Comparison of ENCODE assay signal across 1 cellular context in the genomic region with DNA sequence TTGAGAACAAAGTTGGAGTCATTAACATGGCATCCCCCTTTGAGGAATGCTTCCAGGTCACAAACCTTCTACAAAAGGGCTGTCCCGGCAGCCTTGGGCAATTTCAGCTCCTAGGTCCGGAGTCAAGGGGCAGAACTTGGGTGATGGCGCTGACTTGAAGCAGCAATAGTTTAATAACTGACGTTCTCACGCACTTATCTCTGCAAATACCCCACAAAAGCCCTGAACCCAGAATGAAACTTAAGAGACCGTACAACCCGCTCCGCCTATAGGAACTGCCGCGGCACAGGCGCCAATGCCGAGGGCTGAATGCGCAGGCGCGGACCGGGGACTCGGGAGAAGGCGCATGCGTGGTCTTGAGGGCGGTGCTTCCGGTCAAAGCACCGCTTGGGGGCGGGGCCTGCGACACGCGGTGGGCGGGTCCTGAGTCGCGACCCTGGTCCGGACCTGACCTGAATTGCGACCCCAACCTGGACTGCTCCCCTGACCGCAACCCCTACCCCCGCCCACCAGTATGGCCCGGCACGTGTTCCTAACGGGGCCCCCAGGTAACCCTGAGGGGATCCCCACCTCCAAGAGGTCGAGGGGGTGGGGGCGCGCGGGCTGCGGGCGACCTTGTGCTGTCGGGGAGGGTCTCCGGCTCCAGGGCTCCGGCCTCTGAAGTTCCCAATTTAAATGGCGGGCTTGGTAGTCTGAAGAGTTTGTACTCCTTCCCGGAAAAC.
TF ChIP-seq lines count a peak whose summit lies in the region.

A gene with protein sequence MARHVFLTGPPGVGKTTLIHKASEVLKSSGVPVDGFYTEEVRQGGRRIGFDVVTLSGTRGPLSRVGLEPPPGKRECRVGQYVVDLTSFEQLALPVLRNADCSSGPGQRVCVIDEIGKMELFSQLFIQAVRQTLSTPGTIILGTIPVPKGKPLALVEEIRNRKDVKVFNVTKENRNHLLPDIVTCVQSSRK (plus strand): TSS at position 415 of the 722 bp plus-strand sequence. CDS start 100 bp downstream, at position 515.

TF ChIP-seq in HepG2, 621 proteins besides CTCF, POLR2A, EP300 and RAD21 (continued from another document and continues in another):
- TF ChIP-seq, protein P1, sequence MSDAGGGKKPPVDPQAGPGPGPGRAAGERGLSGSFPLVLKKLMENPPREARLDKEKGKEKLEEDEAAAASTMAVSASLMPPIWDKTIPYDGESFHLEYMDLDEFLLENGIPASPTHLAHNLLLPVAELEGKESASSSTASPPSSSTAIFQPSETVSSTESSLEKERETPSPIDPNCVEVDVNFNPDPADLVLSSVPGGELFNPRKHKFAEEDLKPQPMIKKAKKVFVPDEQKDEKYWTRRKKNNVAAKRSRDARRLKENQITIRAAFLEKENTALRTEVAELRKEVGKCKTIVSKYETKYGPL (CRISPR knock-in tag; IDR thresholded peaks at IDR 0.05): no peak
- TF ChIP-seq NR2F1 (CRISPR knock-in tag; IDR thresholded peaks at IDR 0.05) (no peak), CAMTA2 (CRISPR knock-in tag; IDR thresholded peaks at IDR 0.05; ENCODE audit: borderline replicate concordance) (no peak), SALL1 (CRISPR knock-in tag; IDR thresholded peaks at IDR 0.05) (peak; percentile 61), YEATS4 (CRISPR knock-in tag; IDR thresholded peaks at IDR 0.05; ENCODE audit: borderline replicate concordance) (peak; percentile 62; the same call in 1 of the 2 replicates), FOXM1 (CRISPR knock-in tag; IDR thresholded peaks at IDR 0.05) (no peak), LCORL (IDR thresholded peaks at IDR 0.05) (no peak), LCORL (CRISPR knock-in tag; IDR thresholded peaks at IDR 0.05) (peak; percentile 14; the same call in 1 of the 2 replicates), PAF1 (CRISPR knock-in tag; IDR thresholded peaks at IDR 0.05) (no peak), ZNF30 (CRISPR knock-in tag; IDR thresholded peaks at IDR 0.05) (0 out of 2 replicates have a peak, but pooled peaks have one; percentile 6), KAT8 (CRISPR knock-in tag; IDR thresholded peaks at IDR 0.05) (peak; percentile 78), ZNF354B (CRISPR knock-in tag; IDR thresholded peaks at IDR 0.05) (no peak), ZFP82 (CRISPR knock-in tag; IDR thresholded peaks at IDR 0.05; ENCODE audit: borderline replicate concordance) (0 out of 2 replicates have a peak, but pooled peaks have one; percentile 43), SAP130 (CRISPR knock-in tag; IDR thresholded peaks at IDR 0.05; ENCODE audit: low read depth) (peak; percentile 70), RELA (CRISPR knock-in tag; IDR thresholded peaks at IDR 0.05) (no peak), GABPA (IDR thresholded peaks at IDR 0.05; ENCODE audit: low read depth, low read length) (peak; percentile 57), GABPA (CRISPR knock-in tag; IDR thresholded peaks at IDR 0.05; ENCODE audit: low read depth) (peak; percentile 82), TBX3 (IDR thresholded peaks at IDR 0.05; ENCODE audit: borderline replicate concordance) (no peak), ZNF564 (CRISPR knock-in tag; IDR thresholded peaks at IDR 0.05) (no peak), MIER2 (CRISPR knock-in tag; IDR thresholded peaks at IDR 0.05) (no peak; the same call in 1 of the 2 replicates), FOXK1 (CRISPR knock-in tag; IDR thresholded peaks at IDR 0.05; ENCODE audit: borderline replicate concordance, low read depth) (0 out of 2 replicates have a peak, but pooled peaks have one; percentile 30), NAIF1 (CRISPR knock-in tag; IDR thresholded peaks at IDR 0.05; ENCODE audit: borderline replicate concordance) (peak; percentile 45; the same call in 1 of the 2 replicates), ZNF773 (CRISPR knock-in tag; IDR thresholded peaks at IDR 0.05; ENCODE audit: borderline replicate concordance) (no peak), REPIN1 (CRISPR knock-in tag; IDR thresholded peaks at IDR 0.05; ENCODE audit: borderline replicate concordance, low read depth) (no peak)
- TF ChIP-seq, protein P2, sequence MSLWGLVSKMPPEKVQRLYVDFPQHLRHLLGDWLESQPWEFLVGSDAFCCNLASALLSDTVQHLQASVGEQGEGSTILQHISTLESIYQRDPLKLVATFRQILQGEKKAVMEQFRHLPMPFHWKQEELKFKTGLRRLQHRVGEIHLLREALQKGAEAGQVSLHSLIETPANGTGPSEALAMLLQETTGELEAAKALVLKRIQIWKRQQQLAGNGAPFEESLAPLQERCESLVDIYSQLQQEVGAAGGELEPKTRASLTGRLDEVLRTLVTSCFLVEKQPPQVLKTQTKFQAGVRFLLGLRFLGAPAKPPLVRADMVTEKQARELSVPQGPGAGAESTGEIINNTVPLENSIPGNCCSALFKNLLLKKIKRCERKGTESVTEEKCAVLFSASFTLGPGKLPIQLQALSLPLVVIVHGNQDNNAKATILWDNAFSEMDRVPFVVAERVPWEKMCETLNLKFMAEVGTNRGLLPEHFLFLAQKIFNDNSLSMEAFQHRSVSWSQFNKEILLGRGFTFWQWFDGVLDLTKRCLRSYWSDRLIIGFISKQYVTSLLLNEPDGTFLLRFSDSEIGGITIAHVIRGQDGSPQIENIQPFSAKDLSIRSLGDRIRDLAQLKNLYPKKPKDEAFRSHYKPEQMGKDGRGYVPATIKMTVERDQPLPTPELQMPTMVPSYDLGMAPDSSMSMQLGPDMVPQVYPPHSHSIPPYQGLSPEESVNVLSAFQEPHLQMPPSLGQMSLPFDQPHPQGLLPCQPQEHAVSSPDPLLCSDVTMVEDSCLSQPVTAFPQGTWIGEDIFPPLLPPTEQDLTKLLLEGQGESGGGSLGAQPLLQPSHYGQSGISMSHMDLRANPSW (CRISPR knock-in tag; IDR thresholded peaks at IDR 0.05; ENCODE audit: borderline replicate concordance): no peak
- TF ChIP-seq, protein P3, sequence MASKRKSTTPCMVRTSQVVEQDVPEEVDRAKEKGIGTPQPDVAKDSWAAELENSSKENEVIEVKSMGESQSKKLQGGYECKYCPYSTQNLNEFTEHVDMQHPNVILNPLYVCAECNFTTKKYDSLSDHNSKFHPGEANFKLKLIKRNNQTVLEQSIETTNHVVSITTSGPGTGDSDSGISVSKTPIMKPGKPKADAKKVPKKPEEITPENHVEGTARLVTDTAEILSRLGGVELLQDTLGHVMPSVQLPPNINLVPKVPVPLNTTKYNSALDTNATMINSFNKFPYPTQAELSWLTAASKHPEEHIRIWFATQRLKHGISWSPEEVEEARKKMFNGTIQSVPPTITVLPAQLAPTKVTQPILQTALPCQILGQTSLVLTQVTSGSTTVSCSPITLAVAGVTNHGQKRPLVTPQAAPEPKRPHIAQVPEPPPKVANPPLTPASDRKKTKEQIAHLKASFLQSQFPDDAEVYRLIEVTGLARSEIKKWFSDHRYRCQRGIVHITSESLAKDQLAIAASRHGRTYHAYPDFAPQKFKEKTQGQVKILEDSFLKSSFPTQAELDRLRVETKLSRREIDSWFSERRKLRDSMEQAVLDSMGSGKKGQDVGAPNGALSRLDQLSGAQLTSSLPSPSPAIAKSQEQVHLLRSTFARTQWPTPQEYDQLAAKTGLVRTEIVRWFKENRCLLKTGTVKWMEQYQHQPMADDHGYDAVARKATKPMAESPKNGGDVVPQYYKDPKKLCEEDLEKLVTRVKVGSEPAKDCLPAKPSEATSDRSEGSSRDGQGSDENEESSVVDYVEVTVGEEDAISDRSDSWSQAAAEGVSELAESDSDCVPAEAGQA (IDR thresholded peaks at IDR 0.05; ENCODE audit: low read depth): no peak
- TF ChIP-seq, protein P3 (CRISPR knock-in tag; IDR thresholded peaks at IDR 0.05; ENCODE audit: borderline replicate concordance): no peak
- TF ChIP-seq, protein P4, sequence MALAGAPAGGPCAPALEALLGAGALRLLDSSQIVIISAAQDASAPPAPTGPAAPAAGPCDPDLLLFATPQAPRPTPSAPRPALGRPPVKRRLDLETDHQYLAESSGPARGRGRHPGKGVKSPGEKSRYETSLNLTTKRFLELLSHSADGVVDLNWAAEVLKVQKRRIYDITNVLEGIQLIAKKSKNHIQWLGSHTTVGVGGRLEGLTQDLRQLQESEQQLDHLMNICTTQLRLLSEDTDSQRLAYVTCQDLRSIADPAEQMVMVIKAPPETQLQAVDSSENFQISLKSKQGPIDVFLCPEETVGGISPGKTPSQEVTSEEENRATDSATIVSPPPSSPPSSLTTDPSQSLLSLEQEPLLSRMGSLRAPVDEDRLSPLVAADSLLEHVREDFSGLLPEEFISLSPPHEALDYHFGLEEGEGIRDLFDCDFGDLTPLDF (CRISPR knock-in tag; IDR thresholded peaks at IDR 0.05): peak; percentile 45; the same call in 1 of the 2 replicates
- TF ChIP-seq, protein P5, sequence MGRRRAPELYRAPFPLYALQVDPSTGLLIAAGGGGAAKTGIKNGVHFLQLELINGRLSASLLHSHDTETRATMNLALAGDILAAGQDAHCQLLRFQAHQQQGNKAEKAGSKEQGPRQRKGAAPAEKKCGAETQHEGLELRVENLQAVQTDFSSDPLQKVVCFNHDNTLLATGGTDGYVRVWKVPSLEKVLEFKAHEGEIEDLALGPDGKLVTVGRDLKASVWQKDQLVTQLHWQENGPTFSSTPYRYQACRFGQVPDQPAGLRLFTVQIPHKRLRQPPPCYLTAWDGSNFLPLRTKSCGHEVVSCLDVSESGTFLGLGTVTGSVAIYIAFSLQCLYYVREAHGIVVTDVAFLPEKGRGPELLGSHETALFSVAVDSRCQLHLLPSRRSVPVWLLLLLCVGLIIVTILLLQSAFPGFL (CRISPR knock-in tag; IDR thresholded peaks at IDR 0.05): no peak
- TF ChIP-seq, protein P6, sequence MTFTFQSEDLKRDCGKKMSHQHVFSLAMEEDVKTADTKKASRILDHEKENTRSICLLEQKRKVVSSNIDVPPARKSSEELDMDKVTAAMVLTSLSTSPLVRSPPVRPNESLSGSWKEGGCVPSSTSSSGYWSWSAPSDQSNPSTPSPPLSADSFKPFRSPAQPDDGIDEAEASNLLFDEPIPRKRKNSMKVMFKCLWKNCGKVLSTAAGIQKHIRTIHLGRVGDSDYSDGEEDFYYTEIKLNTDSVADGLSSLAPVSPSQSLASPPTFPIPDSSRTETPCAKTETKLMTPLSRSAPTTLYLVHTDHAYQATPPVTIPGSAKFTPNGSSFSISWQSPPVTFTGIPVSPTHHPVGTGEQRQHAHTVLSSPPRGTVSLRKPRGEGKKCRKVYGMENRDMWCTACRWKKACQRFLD (CRISPR knock-in tag; IDR thresholded peaks at IDR 0.05; ENCODE audit: borderline replicate concordance): no peak
- TF ChIP-seq, protein P7, sequence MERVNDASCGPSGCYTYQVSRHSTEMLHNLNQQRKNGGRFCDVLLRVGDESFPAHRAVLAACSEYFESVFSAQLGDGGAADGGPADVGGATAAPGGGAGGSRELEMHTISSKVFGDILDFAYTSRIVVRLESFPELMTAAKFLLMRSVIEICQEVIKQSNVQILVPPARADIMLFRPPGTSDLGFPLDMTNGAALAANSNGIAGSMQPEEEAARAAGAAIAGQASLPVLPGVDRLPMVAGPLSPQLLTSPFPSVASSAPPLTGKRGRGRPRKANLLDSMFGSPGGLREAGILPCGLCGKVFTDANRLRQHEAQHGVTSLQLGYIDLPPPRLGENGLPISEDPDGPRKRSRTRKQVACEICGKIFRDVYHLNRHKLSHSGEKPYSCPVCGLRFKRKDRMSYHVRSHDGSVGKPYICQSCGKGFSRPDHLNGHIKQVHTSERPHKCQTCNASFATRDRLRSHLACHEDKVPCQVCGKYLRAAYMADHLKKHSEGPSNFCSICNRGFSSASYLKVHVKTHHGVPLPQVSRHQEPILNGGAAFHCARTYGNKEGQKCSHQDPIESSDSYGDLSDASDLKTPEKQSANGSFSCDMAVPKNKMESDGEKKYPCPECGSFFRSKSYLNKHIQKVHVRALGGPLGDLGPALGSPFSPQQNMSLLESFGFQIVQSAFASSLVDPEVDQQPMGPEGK (CRISPR knock-in tag; IDR thresholded peaks at IDR 0.05): peak; percentile 41; the same call in 1 of the 2 replicates
- TF ChIP-seq, protein P8, sequence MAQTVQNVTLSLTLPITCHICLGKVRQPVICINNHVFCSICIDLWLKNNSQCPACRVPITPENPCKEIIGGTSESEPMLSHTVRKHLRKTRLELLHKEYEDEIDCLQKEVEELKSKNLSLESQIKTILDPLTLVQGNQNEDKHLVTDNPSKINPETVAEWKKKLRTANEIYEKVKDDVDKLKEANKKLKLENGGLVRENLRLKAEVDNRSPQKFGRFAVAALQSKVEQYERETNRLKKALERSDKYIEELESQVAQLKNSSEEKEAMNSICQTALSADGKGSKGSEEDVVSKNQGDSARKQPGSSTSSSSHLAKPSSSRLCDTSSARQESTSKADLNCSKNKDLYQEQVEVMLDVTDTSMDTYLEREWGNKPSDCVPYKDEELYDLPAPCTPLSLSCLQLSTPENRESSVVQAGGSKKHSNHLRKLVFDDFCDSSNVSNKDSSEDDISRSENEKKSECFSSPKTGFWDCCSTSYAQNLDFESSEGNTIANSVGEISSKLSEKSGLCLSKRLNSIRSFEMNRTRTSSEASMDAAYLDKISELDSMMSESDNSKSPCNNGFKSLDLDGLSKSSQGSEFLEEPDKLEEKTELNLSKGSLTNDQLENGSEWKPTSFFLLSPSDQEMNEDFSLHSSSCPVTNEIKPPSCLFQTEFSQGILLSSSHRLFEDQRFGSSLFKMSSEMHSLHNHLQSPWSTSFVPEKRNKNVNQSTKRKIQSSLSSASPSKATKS (CRISPR knock-in tag; IDR thresholded peaks at IDR 0.05): no peak
- TF ChIP-seq, protein P9, sequence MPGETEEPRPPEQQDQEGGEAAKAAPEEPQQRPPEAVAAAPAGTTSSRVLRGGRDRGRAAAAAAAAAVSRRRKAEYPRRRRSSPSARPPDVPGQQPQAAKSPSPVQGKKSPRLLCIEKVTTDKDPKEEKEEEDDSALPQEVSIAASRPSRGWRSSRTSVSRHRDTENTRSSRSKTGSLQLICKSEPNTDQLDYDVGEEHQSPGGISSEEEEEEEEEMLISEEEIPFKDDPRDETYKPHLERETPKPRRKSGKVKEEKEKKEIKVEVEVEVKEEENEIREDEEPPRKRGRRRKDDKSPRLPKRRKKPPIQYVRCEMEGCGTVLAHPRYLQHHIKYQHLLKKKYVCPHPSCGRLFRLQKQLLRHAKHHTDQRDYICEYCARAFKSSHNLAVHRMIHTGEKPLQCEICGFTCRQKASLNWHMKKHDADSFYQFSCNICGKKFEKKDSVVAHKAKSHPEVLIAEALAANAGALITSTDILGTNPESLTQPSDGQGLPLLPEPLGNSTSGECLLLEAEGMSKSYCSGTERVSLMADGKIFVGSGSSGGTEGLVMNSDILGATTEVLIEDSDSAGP (CRISPR knock-in tag; IDR thresholded peaks at IDR 0.05; ENCODE audit: borderline replicate concordance): peak; percentile 38; the same call in 1 of the 2 replicates
- TF ChIP-seq, protein P10, sequence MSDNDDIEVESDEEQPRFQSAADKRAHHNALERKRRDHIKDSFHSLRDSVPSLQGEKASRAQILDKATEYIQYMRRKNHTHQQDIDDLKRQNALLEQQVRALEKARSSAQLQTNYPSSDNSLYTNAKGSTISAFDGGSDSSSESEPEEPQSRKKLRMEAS (IDR thresholded peaks at IDR 0.05): peak; percentile 81
